Comparison of ENCODE assay signal across 7 cellular contexts in genomic region chr2:134884435-134884834, GRCh38. TPM values are rescaled to one million over a fixed set of nuclear protein-coding genes. Genes with fewer than 3 reads are reported as not detected.
"Had no signal": no experiment of that assay in that cellular context is flagged by ENCODE, and none has a peak within 500 bp of the region (broad histone marks: within the 10 kb centered on the region; RNA-seq: fewer than 3 reads in every experiment).

No MANE protein-coding gene starts in this region.

- FAIRE-seq: GM12891, GM12892, GM18507, GM19239 had no signal

- DNase-seq: GDM1, GF-D8 had no signal

RNA-seq across cellular contexts. Expression of gene ACMSD, which starts 46.0 kb away (rescaled TPM):
- total RNA-seq: G401 had no signal
